1 cellular context compared by ENCODE assay signal in the genomic region with DNA sequence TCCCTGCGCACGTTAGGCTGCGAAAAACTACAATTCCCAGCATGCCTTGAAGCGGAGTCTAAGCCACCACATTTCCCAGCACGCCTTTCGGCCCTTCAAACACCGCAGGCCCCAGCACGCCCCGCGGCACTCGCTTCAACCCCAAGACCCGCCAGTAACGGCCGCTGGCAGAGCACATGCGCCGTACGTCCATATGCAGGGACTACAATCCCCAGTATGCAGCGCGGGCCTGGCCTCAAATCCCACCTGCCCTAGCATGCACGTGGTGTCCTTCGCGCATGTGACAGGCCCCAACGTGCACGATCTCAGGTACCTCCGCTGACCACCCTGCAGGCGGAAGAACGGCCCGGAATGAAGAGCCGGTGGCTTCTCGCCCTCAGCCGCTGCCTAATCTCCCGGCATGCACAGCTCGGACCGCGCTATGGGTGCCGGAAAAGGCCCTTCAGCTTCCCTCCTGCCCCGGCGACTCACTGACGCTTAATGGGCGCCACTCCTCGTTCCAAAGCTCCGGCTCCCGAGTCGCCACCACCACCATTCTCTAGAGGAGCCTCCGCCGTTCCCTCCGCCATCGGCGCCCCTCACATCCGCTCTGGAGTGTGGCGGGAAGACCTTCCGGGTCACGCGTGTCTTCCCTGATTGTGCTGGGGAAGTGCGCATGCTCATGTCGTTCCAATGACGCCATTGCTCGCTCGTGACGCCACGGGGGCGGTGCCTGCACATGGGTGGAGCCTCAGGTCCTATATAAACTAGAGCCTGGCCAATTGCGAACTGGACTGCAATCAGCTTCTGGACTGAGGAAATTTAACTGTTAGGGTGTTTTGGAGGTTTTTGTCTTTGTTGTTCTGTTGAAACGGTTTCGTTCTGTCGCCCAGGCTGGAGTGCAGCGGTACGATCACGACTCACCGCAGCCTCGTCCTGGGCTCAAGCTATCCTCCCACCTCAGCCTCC.
TF ChIP-seq lines count a peak whose summit lies in the region.

A gene with protein sequence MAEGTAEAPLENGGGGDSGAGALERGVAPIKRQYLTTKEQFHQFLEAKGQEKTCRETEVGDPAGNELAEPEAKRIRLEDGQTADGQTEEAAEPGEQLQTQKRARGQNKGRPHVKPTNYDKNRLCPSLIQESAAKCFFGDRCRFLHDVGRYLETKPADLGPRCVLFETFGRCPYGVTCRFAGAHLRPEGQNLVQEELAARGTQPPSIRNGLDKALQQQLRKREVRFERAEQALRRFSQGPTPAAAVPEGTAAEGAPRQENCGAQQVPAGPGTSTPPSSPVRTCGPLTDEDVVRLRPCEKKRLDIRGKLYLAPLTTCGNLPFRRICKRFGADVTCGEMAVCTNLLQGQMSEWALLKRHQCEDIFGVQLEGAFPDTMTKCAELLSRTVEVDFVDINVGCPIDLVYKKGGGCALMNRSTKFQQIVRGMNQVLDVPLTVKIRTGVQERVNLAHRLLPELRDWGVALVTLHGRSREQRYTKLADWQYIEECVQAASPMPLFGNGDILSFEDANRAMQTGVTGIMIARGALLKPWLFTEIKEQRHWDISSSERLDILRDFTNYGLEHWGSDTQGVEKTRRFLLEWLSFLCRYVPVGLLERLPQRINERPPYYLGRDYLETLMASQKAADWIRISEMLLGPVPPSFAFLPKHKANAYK (minus strand): TSS at position 591 of the 948 bp plus-strand sequence. CDS start 22 bp downstream, at position 569.

TF ChIP-seq in H1, 55 proteins besides CTCF, POLR2A, EP300 and RAD21 (continued from another document):
- TF ChIP-seq HDAC2 (IDR thresholded peaks at IDR 0.05; ENCODE audit: borderline replicate concordance in 1 of 2, low read depth in 2 of 2, low read length in 2 of 2): peak; percentile 57 to 96; a peak in 3 of 4 replicates
- TF ChIP-seq ZNF274 (IDR thresholded peaks at IDR 0.05; ENCODE audit: borderline replicate concordance, extremely low read depth, low read length): no peak
- no peak for TF ChIP-seq CEBPB (IDR thresholded peaks at IDR 0.05; ENCODE audit: low read depth, low read length)
- peak; percentile 95 for TF ChIP-seq PHF8 (conservative IDR thresholded peaks at IDR 0.05; ENCODE audit: low read depth, low read length)
- TF ChIP-seq, protein P1, sequence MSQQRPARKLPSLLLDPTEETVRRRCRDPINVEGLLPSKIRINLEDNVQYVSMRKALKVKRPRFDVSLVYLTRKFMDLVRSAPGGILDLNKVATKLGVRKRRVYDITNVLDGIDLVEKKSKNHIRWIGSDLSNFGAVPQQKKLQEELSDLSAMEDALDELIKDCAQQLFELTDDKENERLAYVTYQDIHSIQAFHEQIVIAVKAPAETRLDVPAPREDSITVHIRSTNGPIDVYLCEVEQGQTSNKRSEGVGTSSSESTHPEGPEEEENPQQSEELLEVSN (IDR thresholded peaks at IDR 0.05): peak; percentile 86
TF ChIP-seq in H1: peak in this region for 27.
